1 cellular context compared by ENCODE assay signal in genomic region chr1:156456625-156457465, GRCh38.
TF ChIP-seq lines count a peak whose summit lies in the region.

No MANE protein-coding gene starts in this region.

TF ChIP-seq in liver, 16 proteins besides CTCF, POLR2A, EP300 and RAD21 (continued from another document):
- TF ChIP-seq HNF4A (conservative IDR thresholded peaks at IDR 0.05) (no peak), FOXA2 (IDR thresholded peaks at IDR 0.05) (peak; percentile 52), MAX (IDR thresholded peaks at IDR 0.05) (no peak), HNF4G (IDR thresholded peaks at IDR 0.05) (no peak)
